ENCODE assay signal across 1 cellular context in the genomic region with DNA sequence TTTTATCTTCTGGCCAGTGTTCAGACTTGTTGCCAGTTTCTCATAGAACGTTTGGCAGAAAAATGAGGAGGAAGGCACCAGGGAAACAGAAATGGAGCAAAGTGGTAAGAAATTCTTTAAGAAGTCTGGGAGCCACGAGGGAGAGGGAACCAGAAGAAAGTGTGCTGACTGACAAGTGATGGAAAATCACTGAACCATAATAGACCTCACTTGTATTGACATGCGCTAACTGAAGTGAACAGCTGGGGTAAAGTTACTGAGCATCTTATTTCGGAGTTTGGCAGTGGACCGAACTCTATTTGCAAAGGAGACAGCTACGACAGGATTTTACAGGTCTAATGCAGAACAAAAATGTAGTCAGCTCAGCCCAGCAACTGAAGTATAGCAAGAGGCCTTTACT.
TF ChIP-seq lines count a peak whose summit lies in the region.

No MANE protein-coding gene starts in this region.

TF ChIP-seq in HEK293, 187 proteins besides CTCF, POLR2A, EP300 and RAD21:
- TF ChIP-seq FEZF1 (tag by site-specific recombination; IDR thresholded peaks at IDR 0.05) (peak; percentile 80), ZNF324 (tag by site-specific recombination; IDR thresholded peaks at IDR 0.05) (no peak)
